In genomic region chr9:133782157-133783130, GRCh38 we compare ENCODE assay signal across 8 cellular contexts. TPM values are rescaled to one million over a fixed set of nuclear protein-coding genes. Genes with fewer than 3 reads are reported as not detected.
DNase-seq lines count a peak whose midpoint lies in the region; ATAC-seq, FAIRE-seq and TF ChIP-seq lines count a peak whose summit lies in the region.

No MANE protein-coding gene starts in this region.

- CTCF ChIA-PET in CD8-positive, alpha-beta memory T cell (lab: Charles Lee): interaction anchor here (0.8 to 5.6 kb wide), 11 partner anchors 9 to 319 kb away, joined by 3 to 94 read pairs (median 4); no protein-coding TSS in a partner anchor

- no peak overlapping the region for H3K4me3 ChIP-seq in CD8-positive, alpha-beta memory T cell (ENCODE audit: low read length)
- no peak overlapping the region for H3K4me3 ChIP-seq in psoas muscle
- H3K4me3 ChIP-seq in aorta (ENCODE audit: low read length in 2 of 2): no peak overlapping the region

- H3K36me3 ChIP-seq in CD8-positive, alpha-beta memory T cell (ENCODE audit: insufficient read depth, low read length): no peaks in the 10 kb centered on the region
- H3K36me3 ChIP-seq in psoas muscle (ENCODE audit: insufficient read depth in 1 of 2, low read depth in 1 of 2) (no peaks in the 10 kb centered on the region), aorta (ENCODE audit: control insufficient read depth in 1 of 2, insufficient read depth in 2 of 2, low read length in 1 of 2) (no peaks in the 10 kb centered on the region)

- H3K27me3 Mint-ChIP-seq in CD8-positive, alpha-beta memory T cell: peaks cover 0 to 3% of the 10 kb centered on the region in 2 donors

- H3K4me1 Mint-ChIP-seq in CD8-positive, alpha-beta memory T cell: no peaks in the 10 kb centered on the region

- 50 to 61% (median 51%) methylated on average over 16 of the region's 16 CpGs for WGBS in psoas muscle, 3 donors
- WGBS in aorta, 2 donors: 55 to 57% methylated on average over 16 of the region's 16 CpGs

- peak; percentile 72 for TF ChIP-seq CTCF in psoas muscle (IDR thresholded peaks at IDR 0.05)

- POLR2A ChIA-PET in CD8-positive, alpha-beta memory T cell (lab: Charles Lee): interaction anchor here (0.8 kb wide), 2 partner anchors 212 to 248 kb away, joined by 3 to 7 read pairs; no protein-coding TSS in a partner anchor

- DNase-seq in CD8-positive, alpha-beta memory T cell: peak; percentile 37 to 71 (median 40)
- peak; percentile 68 for DNase-seq in HTR-8/SVneo (ENCODE audit: insufficient read length, low spot score)
- peak; percentile 66 for DNase-seq in SK-N-DZ (ENCODE audit: low spot score)
- peak; percentile 73 for DNase-seq in activated naive CD4-positive, alpha-beta T cell treated with anti-CD3 and anti-CD28 coated beads, Interleukin-2, amount 50 U/mL, for 16 hours
- peak; percentile 68 to 93 (median 84) for DNase-seq in head of caudate nucleus
- DNase-seq in psoas muscle: peak; percentile 58 to 80
- peak; percentile 85 to 88 for DNase-seq in aorta

- ATAC-seq in psoas muscle: peak in 2 of 4 donors; percentile 61 to 73
- no peak for ATAC-seq in aorta (ENCODE audit: low FRiP score)
- no peak for ATAC-seq in GM21529 (IDR thresholded peaks at IDR 0.05; ENCODE audit: unreplicated experiment)

- H3K9me3 ChIP-seq in CD8-positive, alpha-beta memory T cell (ENCODE audit: low read length): no peaks in the 10 kb centered on the region
- H3K9me3 ChIP-seq in psoas muscle (no peaks in the 10 kb centered on the region), aorta (ENCODE audit: control insufficient read depth, low read length) (no peaks in the 10 kb centered on the region)

- no peaks in the 10 kb centered on the region for H3K9me3 Mint-ChIP-seq in CD8-positive, alpha-beta memory T cell

- no peaks in the 10 kb centered on the region for H3K4me1 ChIP-seq in CD8-positive, alpha-beta memory T cell (ENCODE audit: insufficient read depth, low read length)
- H3K4me1 ChIP-seq in psoas muscle (no peaks in the 10 kb centered on the region), aorta (ENCODE audit: control insufficient read depth in 1 of 2, insufficient read depth in 2 of 2, low read length in 2 of 2) (no peaks in the 10 kb centered on the region)

- no peak overlapping the region for H3K27ac Mint-ChIP-seq in CD8-positive, alpha-beta memory T cell

- no peak for FAIRE-seq in HTR-8/SVneo (lab: Jason Lieb, UNC)

- H3K36me3 Mint-ChIP-seq in CD8-positive, alpha-beta memory T cell: no peaks in the 10 kb centered on the region

- no peak overlapping the region for H3K27ac ChIP-seq in CD8-positive, alpha-beta memory T cell (ENCODE audit: low read depth, low read length)
- H3K27ac ChIP-seq in psoas muscle: no peak overlapping the region
- H3K27ac ChIP-seq in aorta (ENCODE audit: low read depth in 1 of 2, low read length in 2 of 2): no peak overlapping the region

- intact Hi-C loops in head of caudate nucleus (cut with DNase I): no loop called here
- intact Hi-C loops in psoas muscle (cut with DNase I): loop anchor here in 1 of 2 donors (2.0 kb wide), 1 partner anchor 214 kb away; no protein-coding TSS in a partner anchor
- intact Hi-C loops in aorta (cut with DNase I): no loop called here

- H3K27me3 ChIP-seq in CD8-positive, alpha-beta memory T cell (ENCODE audit: insufficient read depth, low read length, poor library complexity, severe bottlenecking): no peaks in the 10 kb centered on the region
- H3K27me3 ChIP-seq in psoas muscle (ENCODE audit: insufficient read depth in 3 of 3, low read length in 2 of 3): no peaks in the 10 kb centered on the region
- no peaks in the 10 kb centered on the region for H3K27me3 ChIP-seq in aorta (ENCODE audit: control insufficient read depth in 1 of 2, insufficient read depth in 2 of 2, low read length in 1 of 2)

- no peak overlapping the region for H3K4me3 Mint-ChIP-seq in CD8-positive, alpha-beta memory T cell

RNA-seq across cellular contexts. Expression of gene SARDH, which starts 44.3 kb away (rescaled TPM):
- total RNA-seq in CD8-positive, alpha-beta memory T cell: 1 to 10 TPM; 1.3 to 2.0 TPM
- polyA plus RNA-seq in CD8-positive, alpha-beta memory T cell: 1.8 TPM
- polyA plus RNA-seq in SK-N-DZ (2014; cell fraction: cytosol; rRNA removed): 3.2 and 3.3 TPM in 2 replicates
- polyA plus RNA-seq in SK-N-DZ (2014; cell fraction: nucleus; rRNA removed): 4.7 and 8.5 TPM in 2 replicates
- 1 to 10 TPM in 3 of 4 donors, under 1 TPM in 1; 0.59 to 2.5 (median 1.5) TPM for total RNA-seq in psoas muscle
- polyA plus RNA-seq in psoas muscle: under 1 TPM; 0.16 to 0.62 (median 0.26) TPM
- 1 to 10 TPM in 1 of 2 donors, under 1 TPM in 1; 0.84 to 3.0 TPM for total RNA-seq in aorta
- polyA plus RNA-seq in aorta: 1 to 10 TPM in 1 of 2 donors, not detected in 1; 2.0 TPM
